ENCODE assay signal across 8 cellular contexts in the genomic region with DNA sequence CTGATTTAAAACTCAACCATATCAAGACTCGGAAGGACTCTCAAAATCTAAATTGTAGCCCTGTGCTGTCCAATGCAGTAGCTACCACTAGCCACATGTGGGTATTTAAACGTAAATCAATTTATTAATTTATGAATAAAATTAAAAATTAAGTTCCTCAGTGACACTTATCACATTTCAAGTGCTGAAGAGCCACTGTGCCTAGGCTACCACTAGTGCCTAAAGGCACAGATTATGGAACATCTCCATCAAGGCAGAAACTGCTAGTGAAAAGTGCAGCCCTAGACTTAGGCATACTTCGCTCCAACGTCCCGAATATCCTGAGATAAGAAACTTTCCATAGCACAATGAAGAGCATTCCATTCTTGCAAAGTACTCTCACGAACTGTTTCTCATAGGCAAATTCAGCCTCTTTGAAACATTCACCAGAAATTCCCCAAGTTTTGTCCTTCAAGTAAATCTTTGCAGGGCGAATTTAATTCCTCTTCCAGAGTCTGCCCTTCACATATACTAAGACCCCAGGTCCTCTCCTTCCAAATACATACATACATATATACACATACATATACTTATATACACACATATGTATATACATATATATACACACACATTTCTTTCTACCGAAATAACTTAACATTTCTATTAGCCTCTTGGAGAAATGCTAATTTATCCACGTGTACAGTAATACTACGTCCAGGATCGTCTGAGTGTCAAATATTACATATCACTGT. TPM values are rescaled to one million over a fixed set of nuclear protein-coding genes. Genes with fewer than 3 reads are reported as not detected.
A peak's percentile ranks its signal among the peaks of the same experiment; 100 is the strongest.
DNase-seq lines count a peak whose midpoint lies in the region; ATAC-seq and TF ChIP-seq lines count a peak whose summit lies in the region.

No MANE protein-coding gene starts in this region.

- H2AFZ ChIP-seq in DND-41 (ENCODE audit: low read depth, low read length) = peak overlapping the region; percentile 92

- peak overlapping the region; percentile 98 for H3K9ac ChIP-seq in DND-41 (ENCODE audit: low read depth, low read length)

- peak overlapping the region; percentile 100 for H3K27ac Mint-ChIP-seq in osteocyte (ENCODE audit: unreplicated experiment)

- TF ChIP-seq POLR2A in Peyer's patch (IDR thresholded peaks at IDR 0.05) = no peak

- TF ChIP-seq CTCF in DND-41 (IDR thresholded peaks at IDR 0.05; ENCODE audit: borderline replicate concordance, extremely low read depth, low read length, poor library complexity, severe bottlenecking) (no peak), Peyer's patch (IDR thresholded peaks at IDR 0.05) (no peak), epithelial cell of proximal tubule (conservative IDR thresholded peaks at IDR 0.05; ENCODE audit: low read depth, low read length) (no peak), osteocyte (IDR thresholded peaks at IDR 0.05) (no peak)

- H3K27ac ChIP-seq in DND-41 (ENCODE audit: low read length) (peak overlapping the region; percentile 97), Peyer's patch (peak overlapping the region; percentile 93 to 98 (median 98))

- no peaks in the 10 kb centered on the region for H3K9me3 Mint-ChIP-seq in osteocyte (ENCODE audit: unreplicated experiment)

- peak overlapping the region; percentile 84 for H3K4me2 ChIP-seq in DND-41 (ENCODE audit: insufficient read depth, low read length)

- peaks cover 57% of the 10 kb centered on the region for H3K79me2 ChIP-seq in DND-41 (ENCODE audit: insufficient read depth, low read length)

- no peaks in the 10 kb centered on the region for H4K20me1 ChIP-seq in DND-41 (ENCODE audit: insufficient read depth, low read length)

- H3K36me3 ChIP-seq in DND-41 (ENCODE audit: insufficient read depth, low read length) (no peaks in the 10 kb centered on the region), Peyer's patch (no peaks in the 10 kb centered on the region)

- peak overlapping the region; percentile 97 for H3K4me3 Mint-ChIP-seq in osteocyte (ENCODE audit: unreplicated experiment)

- no peaks in the 10 kb centered on the region for H3K27me3 Mint-ChIP-seq in osteocyte (ENCODE audit: unreplicated experiment)

- H3K4me1 ChIP-seq in DND-41 (ENCODE audit: insufficient read depth, low read length) (peaks cover 29% of the 10 kb centered on the region), Peyer's patch (peaks cover 0 to 5% (median 0%) of the 10 kb centered on the region in 4 donors)

- H3K9me3 ChIP-seq in DND-41 (ENCODE audit: insufficient read depth, low read length, severe bottlenecking) = no peaks in the 10 kb centered on the region
- no peaks in the 10 kb centered on the region for H3K9me3 ChIP-seq in Peyer's patch

- H3K4me3 ChIP-seq in DND-41 (ENCODE audit: low read depth in 1 of 2, low read length in 2 of 2) = peak overlapping the region; percentile 69 to 88
- H3K4me3 ChIP-seq in Peyer's patch = peak overlapping the region; percentile 68 to 95 (median 92)
- H3K4me3 ChIP-seq in epithelial cell of proximal tubule (ENCODE audit: low read depth, low read length) = peak overlapping the region; percentile 83

- H3K36me3 Mint-ChIP-seq in osteocyte (ENCODE audit: unreplicated experiment) = no peaks in the 10 kb centered on the region

- H3K27me3 ChIP-seq in DND-41 (ENCODE audit: insufficient read depth, low read length, poor library complexity) (no peaks in the 10 kb centered on the region), Peyer's patch (no peaks in the 10 kb centered on the region)

- DNase-seq in DND-41 (no peak), Peyer's patch (no peak), epithelial cell of proximal tubule (ENCODE audit: low read depth) (no peak), osteocyte (ENCODE audit: extremely low spot score, unreplicated experiment) (no peak), dedifferentiated amniotic fluid mesenchymal stem cell (ENCODE audit: extremely low spot score) (no peak), D341Med (ENCODE audit: low spot score) (no peak)

- H3K4me1 Mint-ChIP-seq in osteocyte (ENCODE audit: unreplicated experiment) = peaks cover 29% of the 10 kb centered on the region

- ATAC-seq in DND-41 (ENCODE audit: insufficient read depth, low read depth) = no peak
- ATAC-seq in GM21360 (IDR thresholded peaks at IDR 0.05; ENCODE audit: unreplicated experiment) = no peak
- ATAC-seq in GM18873 (IDR thresholded peaks at IDR 0.05; ENCODE audit: low FRiP score, unreplicated experiment) = no peak

RNA-seq across cellular contexts. Expression of gene SUPT3H, which starts 1.3 kb away (rescaled TPM):
- total RNA-seq in Peyer's patch (10 to 100 TPM in 1 of 4 donors, 1 to 10 TPM in 3; 2.0 to 17.3 (median 2.7) TPM), epithelial cell of proximal tubule (11.5 and 21.8 TPM in 2 replicates), osteocyte (13.2 and 15.1 TPM in 2 replicates)

RNA-seq across cellular contexts. Expression of gene RUNX2, which starts 48.3 kb away (rescaled TPM):
- total RNA-seq in Peyer's patch = 10 to 100 TPM in 1 of 4 donors, 1 to 10 TPM in 3; 1.4 to 40.4 (median 5.1) TPM
- total RNA-seq in epithelial cell of proximal tubule = 12.7 and 13.1 TPM in 2 replicates
- total RNA-seq in osteocyte = 25.3 and 28.1 TPM in 2 replicates
